In genomic region chr10:20834825-20835224, GRCh38 we compare ENCODE assay signal across 9 cellular contexts.
"Had no signal": no experiment of that assay in that cellular context is flagged by ENCODE, and none has a peak within 500 bp of the region (broad histone marks: within the 10 kb centered on the region; RNA-seq: fewer than 3 reads in every experiment).

No MANE protein-coding gene starts in this region.

- H3K4me3 Mint-ChIP-seq: HFFc6, IgD-negative memory B cell had no signal

- H3K27ac Mint-ChIP-seq: HFFc6, IgD-negative memory B cell had no signal

- DNase-seq: GM23248, GOT3, HFFc6, KG1 had no signal

- H3K9me3 ChIP-seq: HAP-1 had no signal

- H3K4me1 Mint-ChIP-seq: IgD-negative memory B cell had no signal

- H3K4me1 ChIP-seq: HAP-1 had no signal

- H3K36me3 ChIP-seq: HAP-1 had no signal

- H2AFZ ChIP-seq: GM23248 had no signal

- H3K4me3 ChIP-seq: GM23248, HAP-1 had no signal

- H3K9ac ChIP-seq: GM23248 had no signal

- H3K27ac ChIP-seq: GM23248, HL-60 had no signal

- FAIRE-seq: H54 had no signal

- H3K27me3 Mint-ChIP-seq: IgD-negative memory B cell had no signal

- H3K36me3 Mint-ChIP-seq: IgD-negative memory B cell had no signal

- ATAC-seq: HCT116 had no signal
